8 cellular contexts compared by ENCODE assay signal in the genomic region with DNA sequence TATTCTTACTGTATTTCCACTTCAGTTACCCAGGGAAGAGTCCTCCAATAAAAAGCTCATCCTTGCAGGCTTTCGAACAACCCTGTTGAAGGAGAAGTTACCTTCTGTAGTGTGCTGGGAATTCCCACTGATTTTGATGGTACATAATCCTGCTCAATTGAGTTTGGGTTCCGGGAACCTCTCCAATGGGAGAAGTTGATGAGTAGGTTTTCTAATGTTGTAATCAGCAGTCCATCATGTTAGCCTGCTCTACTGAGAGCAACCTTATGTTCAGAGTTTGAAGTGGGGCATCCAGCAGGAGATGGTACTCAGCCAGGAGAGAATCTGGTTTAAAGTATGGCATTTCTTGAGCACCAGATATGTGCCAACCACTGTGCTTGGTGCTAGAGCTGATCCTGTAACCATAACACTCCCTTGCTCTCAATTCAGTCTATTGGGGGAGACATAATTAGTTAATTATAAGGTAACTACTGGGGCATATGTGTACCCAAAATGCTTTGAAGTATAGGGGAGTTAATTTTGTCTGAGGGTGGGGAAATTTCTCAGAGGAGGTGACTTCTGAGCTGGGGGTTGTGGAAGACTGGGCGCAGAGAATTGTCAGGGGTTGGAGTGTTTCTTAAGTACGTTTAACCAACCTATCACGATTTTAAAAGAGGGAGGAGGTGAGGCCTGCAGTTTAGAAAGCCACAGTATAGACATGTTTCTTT. TPM values are rescaled to one million over a fixed set of nuclear protein-coding genes. Genes with fewer than 3 reads are reported as not detected.
A peak's percentile ranks its signal among the peaks of the same experiment; 100 is the strongest.
DNase-seq lines count a peak whose midpoint lies in the region; ATAC-seq and TF ChIP-seq lines count a peak whose summit lies in the region.

No MANE protein-coding gene starts in this region.

- peak overlapping the region; percentile 84 for H3K4me3 Mint-ChIP-seq in activated CD4-positive, alpha-beta T cell treated with anti-CD3 and anti-CD28 coated beads for 36 hours
- H3K4me3 Mint-ChIP-seq in WTC11, result peak overlapping the region; percentile 82

- no peaks in the 10 kb centered on the region for H3K27me3 Mint-ChIP-seq in activated CD4-positive, alpha-beta T cell treated with anti-CD3 and anti-CD28 coated beads for 36 hours
- peaks cover 64% of the 10 kb centered on the region for H3K27me3 Mint-ChIP-seq in WTC11 (ENCODE audit: low read depth)

- POLR2A ChIA-PET in activated CD4-positive, alpha-beta T cell treated with anti-CD3 and anti-CD28 coated beads for 36 hours (lab: Charles Lee), result interaction anchor here (0.6 to 1.2 kb wide), 3 partner anchors 17 to 38 kb away, joined by 3 to 4 read pairs (median 3); no protein-coding TSS in a partner anchor
- POLR2A ChIA-PET in WTC11 (lab: Charles Lee), result interaction anchor here (0.7 kb wide), 1 partner anchor 632 kb away, joined by 6 read pairs; no protein-coding TSS in a partner anchor

- CTCF ChIA-PET in activated CD4-positive, alpha-beta T cell treated with anti-CD3 and anti-CD28 coated beads for 36 hours (lab: Charles Lee), result interaction anchor here (1.1 to 6.1 kb wide), 6 partner anchors 14 to 64 kb away, joined by 3 to 39 read pairs (median 4); no protein-coding TSS in a partner anchor
- CTCF ChIA-PET in WTC11 (lab: Charles Lee), result interaction anchor here (1.2 to 1.5 kb wide), 2 partner anchors 40 kb away, joined by 4 to 7 read pairs; no protein-coding TSS in a partner anchor

- H3K4me1 Mint-ChIP-seq in activated CD4-positive, alpha-beta T cell treated with anti-CD3 and anti-CD28 coated beads for 36 hours, result peaks cover 65% of the 10 kb centered on the region
- H3K4me1 Mint-ChIP-seq in WTC11, result peaks cover 71% of the 10 kb centered on the region

- H3K27ac Mint-ChIP-seq in activated CD4-positive, alpha-beta T cell treated with anti-CD3 and anti-CD28 coated beads for 36 hours, result peak overlapping the region; percentile 92
- no peak overlapping the region for H3K27ac Mint-ChIP-seq in WTC11

- H3K4me3 ChIP-seq in iPS-18c (ENCODE audit: insufficient read depth, low read depth, low read length), result peak overlapping the region; percentile 89; the same call in 1 of the 2 replicates
- H3K4me3 ChIP-seq in thoracic aorta, result peak overlapping the region; percentile 89

- H3K4me1 ChIP-seq in thoracic aorta (ENCODE audit: control insufficient read depth in 1 of 2, low read depth in 2 of 2), result peaks cover 52 to 59% of the 10 kb centered on the region in 2 donors

- H3K9me3 ChIP-seq in iPS-18c (ENCODE audit: control insufficient read depth, insufficient read depth, low read length) (no peaks in the 10 kb centered on the region), thoracic aorta (no peaks in the 10 kb centered on the region)

- no peaks in the 10 kb centered on the region for H3K9me3 Mint-ChIP-seq in activated CD4-positive, alpha-beta T cell treated with anti-CD3 and anti-CD28 coated beads for 36 hours (ENCODE audit: low read depth)
- no peaks in the 10 kb centered on the region for H3K9me3 Mint-ChIP-seq in WTC11

- DNase-seq in activated CD4-positive, alpha-beta T cell treated with anti-CD3 and anti-CD28 coated beads for 36 hours, result no peak
- no peak for DNase-seq in activated CD4-positive, alpha-beta T cell treated with anti-CD3 and anti-CD28 coated beads for 48 hours
- DNase-seq in WTC11 (ENCODE audit: low spot score) (no peak), thoracic aorta (ENCODE audit: low spot score) (no peak), AML-193 (lab: John Stamatoyannopoulos, UW) (no peak)
- no peak for DNase-seq in activated CD8-positive, alpha-beta memory T cell treated with anti-CD3 and anti-CD28 coated beads for 24 hours

- peaks cover 48% of the 10 kb centered on the region for H3K36me3 Mint-ChIP-seq in activated CD4-positive, alpha-beta T cell treated with anti-CD3 and anti-CD28 coated beads for 36 hours (ENCODE audit: low read depth)
- H3K36me3 Mint-ChIP-seq in WTC11, result peaks cover 40% of the 10 kb centered on the region

- H3K27me3 ChIP-seq in thoracic aorta (replicated peaks; ENCODE audit: insufficient read depth), result no peaks in the 10 kb centered on the region

- intact Hi-C loops in activated CD4-positive, alpha-beta T cell treated with anti-CD3 and anti-CD28 coated beads for 36 hours (cut with DNase I, micrococcal nuclease), result loop anchor here in 1 of 2 experiments (1.0 kb wide), 1 partner anchor 8 kb away; no protein-coding TSS in a partner anchor

- no peak for TF ChIP-seq CTCF in WTC11 (IDR thresholded peaks at IDR 0.05)
- no peak for TF ChIP-seq CTCF in thoracic aorta (IDR thresholded peaks at IDR 0.05)

- ATAC-seq in activated CD4-positive, alpha-beta T cell treated with anti-CD3 and anti-CD28 coated beads for 36 hours, result no peak
- ATAC-seq in WTC11 (no peak), thoracic aorta (ENCODE audit: insufficient number of reproducible peaks, low FRiP score, low read depth) (no peak), HG03354 (IDR thresholded peaks at IDR 0.05; ENCODE audit: poor library complexity, severe bottlenecking, unreplicated experiment) (no peak)

- H3K36me3 ChIP-seq in thoracic aorta, result no peaks in the 10 kb centered on the region

- peak overlapping the region in 1 of 2 donors; percentile 93 for H3K27ac ChIP-seq in thoracic aorta

TF ChIP-seq in WTC11, 78 proteins besides CTCF, POLR2A, EP300 and RAD21 (continues in another document):
- TF ChIP-seq FOXJ3 (CRISPR knock-in tag; IDR thresholded peaks at IDR 0.05; ENCODE audit: borderline replicate concordance), result no peak
- TF ChIP-seq FOXP4 (CRISPR knock-in tag; IDR thresholded peaks at IDR 0.05), result no peak
- TF ChIP-seq CBFB (CRISPR knock-in tag; IDR thresholded peaks at IDR 0.05; ENCODE audit: low read depth), result no peak
- no peak for TF ChIP-seq PRRX2 (CRISPR knock-in tag; IDR thresholded peaks at IDR 0.05)
- TF ChIP-seq CREB1 (CRISPR knock-in tag; IDR thresholded peaks at IDR 0.05), result no peak
- no peak for TF ChIP-seq MXD4 (CRISPR knock-in tag; IDR thresholded peaks at IDR 0.05; ENCODE audit: borderline replicate concordance)
- TF ChIP-seq, protein P1, sequence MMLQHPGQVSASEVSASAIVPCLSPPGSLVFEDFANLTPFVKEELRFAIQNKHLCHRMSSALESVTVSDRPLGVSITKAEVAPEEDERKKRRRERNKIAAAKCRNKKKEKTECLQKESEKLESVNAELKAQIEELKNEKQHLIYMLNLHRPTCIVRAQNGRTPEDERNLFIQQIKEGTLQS (CRISPR knock-in tag; conservative IDR thresholded peaks at IDR 0.05), result no peak
- TF ChIP-seq NR1H2 (CRISPR knock-in tag; IDR thresholded peaks at IDR 0.05), result no peak
- TF ChIP-seq ZNF423 (CRISPR knock-in tag; IDR thresholded peaks at IDR 0.05), result no peak
- TF ChIP-seq ZBTB21 (CRISPR knock-in tag; IDR thresholded peaks at IDR 0.05; ENCODE audit: borderline replicate concordance), result no peak
- TF ChIP-seq STAT6 (CRISPR knock-in tag; conservative IDR thresholded peaks at IDR 0.05; ENCODE audit: low read depth), result no peak
- no peak for TF ChIP-seq ZNF425 (CRISPR knock-in tag; conservative IDR thresholded peaks at IDR 0.05)

RNA-seq across cellular contexts. Expression of gene TOP1, which starts 2.1 kb away (rescaled TPM):
- 100 to 1,000 TPM; 111 to 124 TPM for total RNA-seq in activated CD4-positive, alpha-beta T cell treated with anti-CD3 and anti-CD28 coated beads for 36 hours
- total RNA-seq in WTC11 (2021), result 77.7 to 81.8 TPM (median 80.0 TPM) in 3 replicates
- total RNA-seq in thoracic aorta, result 10 to 100 TPM; 17.3 to 35.4 TPM
